In the genomic region with DNA sequence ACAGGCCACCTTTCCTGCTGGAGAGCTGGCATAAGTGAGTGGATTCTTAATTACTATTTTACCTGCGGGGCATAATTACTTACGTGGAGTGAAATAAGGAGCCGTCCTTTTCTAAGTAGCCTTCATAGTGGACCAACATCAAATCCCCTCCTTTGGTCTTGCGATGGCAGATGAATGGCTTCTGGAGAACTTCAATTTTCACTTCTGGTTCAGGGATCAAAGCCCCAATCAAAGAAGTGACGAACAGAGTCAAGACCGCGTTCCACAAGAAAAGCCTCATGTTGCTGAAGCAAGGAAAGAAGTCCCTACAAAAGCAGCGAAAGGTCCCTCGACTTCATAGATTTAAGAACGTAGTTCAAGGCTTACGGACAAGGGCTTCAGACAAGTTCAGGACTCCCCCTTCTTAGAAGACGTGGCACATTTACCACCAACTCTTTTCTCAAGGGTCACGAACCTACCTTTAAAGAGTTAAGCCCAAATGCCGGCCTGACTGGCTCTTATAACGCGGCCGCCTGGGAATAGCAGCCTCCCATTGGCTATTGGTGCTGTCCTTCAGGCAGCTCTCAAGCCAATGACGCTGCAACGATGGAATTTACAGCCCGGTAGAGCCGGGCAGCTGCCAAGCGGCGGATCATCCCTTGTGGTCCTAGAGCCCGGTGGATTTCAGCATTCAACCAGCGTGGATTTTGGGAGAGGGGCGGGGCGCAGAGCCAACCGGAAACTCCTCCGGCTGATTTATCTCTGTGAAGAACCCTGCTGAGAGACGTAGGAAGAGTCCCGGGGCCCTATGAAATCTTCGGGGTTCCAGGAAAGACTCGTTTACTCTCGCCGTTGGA, we compare ENCODE assay signal across 8 cellular contexts. TPM values are rescaled to one million over a fixed set of nuclear protein-coding genes. Genes with fewer than 3 reads are reported as not detected.
DNase-seq lines count a peak whose midpoint lies in the region; ATAC-seq and TF ChIP-seq lines count a peak whose summit lies in the region.

A gene with protein sequence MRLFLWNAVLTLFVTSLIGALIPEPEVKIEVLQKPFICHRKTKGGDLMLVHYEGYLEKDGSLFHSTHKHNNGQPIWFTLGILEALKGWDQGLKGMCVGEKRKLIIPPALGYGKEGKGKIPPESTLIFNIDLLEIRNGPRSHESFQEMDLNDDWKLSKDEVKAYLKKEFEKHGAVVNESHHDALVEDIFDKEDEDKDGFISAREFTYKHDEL (minus strand): TSS at position 474 of the 836 bp plus-strand sequence. CDS start 194 bp downstream, at position 280.

- no peak for TF ChIP-seq CTCF in GM12864 (IDR thresholded peaks at IDR 0.05; ENCODE audit: low read depth, low read length, missing control alignments)
- no peak for TF ChIP-seq CTCF in SU-DHL-6 (IDR thresholded peaks at IDR 0.05; ENCODE audit: insufficient read depth, low read length, poor library complexity, severe bottlenecking)
- TF ChIP-seq CTCF in ovary (IDR thresholded peaks at IDR 0.05), result no peak
- peak in 1 of 6 experiments; percentile 17 for TF ChIP-seq CTCF in thyroid gland (IDR thresholded peaks at IDR 0.05)

- peak within 1 kb of the TSS; percentile 67 for H3K27ac ChIP-seq in SU-DHL-6 (ENCODE audit: low read depth, low read length)
- peak within 1 kb of the TSS; percentile 15 to 27 for H3K27ac ChIP-seq in ovary
- peak within 1 kb of the TSS; percentile 19 to 71 (median 69) for H3K27ac ChIP-seq in thyroid gland

- peak within 1 kb of the TSS; percentile 84 for H2AFZ ChIP-seq in SU-DHL-6 (ENCODE audit: low read depth, low read length, severe bottlenecking)

- H4K20me1 ChIP-seq in SU-DHL-6 (ENCODE audit: low read depth, low read length), result no peaks in the 10 kb centered on the region; the same call in 1 of the 2 replicates

- H3K36me3 ChIP-seq in SU-DHL-6 (ENCODE audit: low read length), result no peaks in the 10 kb centered on the region
- no peaks in the 10 kb centered on the region for H3K36me3 ChIP-seq in ovary
- H3K36me3 ChIP-seq in thyroid gland, result no peaks in the 10 kb centered on the region

- peaks cover 29% of the 10 kb centered on the region; the same call in 1 of the 2 replicates for H3K79me2 ChIP-seq in SU-DHL-6 (ENCODE audit: insufficient read depth, low read length)

- peak within 1 kb of the TSS; percentile 65 for H3K9ac ChIP-seq in SU-DHL-6 (ENCODE audit: low read length)

- peak within 1 kb of the TSS; percentile 83 for H3K4me2 ChIP-seq in SU-DHL-6 (ENCODE audit: low read depth, low read length, poor library complexity, severe bottlenecking)

- DNase-seq in GM12864 (ENCODE audit: low read depth) (peak; percentile 99), NCI-H1105 (lab: John Stamatoyannopoulos, UW) (peak; percentile 97), Right ventricle myocardium superior (peak; percentile 98), ovary (peak; percentile 96 to 98 (median 96)), thyroid gland (peak; percentile 98)
- peak; percentile 89 for DNase-seq in activated naive CD8-positive, alpha-beta T cell treated with anti-CD3 and anti-CD28 coated beads, Interleukin-2, amount 50 U/mL, for 24 hours

- no peak for TF ChIP-seq POLR2A in ovary (IDR thresholded peaks at IDR 0.05)
- TF ChIP-seq POLR2A in thyroid gland (IDR thresholded peaks at IDR 0.05), result peak in 1 of 2 donors; percentile 37

- ATAC-seq in HG02642 (IDR thresholded peaks at IDR 0.05; ENCODE audit: poor library complexity, unreplicated experiment), result peak; percentile 79
- ATAC-seq in activated naive CD8-positive, alpha-beta T cell treated with anti-CD3 and anti-CD28 coated beads, Interleukin-2, amount 50 U/mL, for 24 hours, result peak; percentile 89
- peak; percentile 93 for ATAC-seq in Right ventricle myocardium superior (ENCODE audit: poor library complexity)

- H3K9me3 Mint-ChIP-seq in activated naive CD8-positive, alpha-beta T cell treated with anti-CD3 and anti-CD28 coated beads, Interleukin-2, amount 50 U/mL, for 24 hours, result no peaks in the 10 kb centered on the region

- peaks cover 23% of the 10 kb centered on the region for H3F3A ChIP-seq in SU-DHL-6 (ENCODE audit: insufficient read depth)

- H3K4me3 Mint-ChIP-seq in activated naive CD8-positive, alpha-beta T cell treated with anti-CD3 and anti-CD28 coated beads, Interleukin-2, amount 50 U/mL, for 24 hours, result no peak within 1 kb of the TSS

- TF ChIP-seq EP300 in ovary (IDR thresholded peaks at IDR 0.05), result no peak

- H3K9me3 ChIP-seq in SU-DHL-6 (ENCODE audit: insufficient read depth, low read length), result no peaks in the 10 kb centered on the region
- H3K9me3 ChIP-seq in ovary, result no peaks in the 10 kb centered on the region
- no peaks in the 10 kb centered on the region for H3K9me3 ChIP-seq in thyroid gland

- peak within 1 kb of the TSS; percentile 78 for H3K27ac Mint-ChIP-seq in activated naive CD8-positive, alpha-beta T cell treated with anti-CD3 and anti-CD28 coated beads, Interleukin-2, amount 50 U/mL, for 24 hours

- H3K4me3 ChIP-seq in GM12864 (ENCODE audit: low read depth, low read length) (peak within 1 kb of the TSS; percentile 93), SU-DHL-6 (ENCODE audit: insufficient read depth, low read length, poor library complexity, severe bottlenecking) (peak within 1 kb of the TSS; percentile 64), ovary (peak within 1 kb of the TSS; percentile 62), thyroid gland (replicated peaks in 1 of 3) (peak within 1 kb of the TSS in 2 of 3 donors; percentile 83 to 89)

- H3K36me3 Mint-ChIP-seq in activated naive CD8-positive, alpha-beta T cell treated with anti-CD3 and anti-CD28 coated beads, Interleukin-2, amount 50 U/mL, for 24 hours (ENCODE audit: low read depth), result peaks cover 1% of the 10 kb centered on the region

- H3K27me3 ChIP-seq in SU-DHL-6 (ENCODE audit: low read length) (no peaks in the 10 kb centered on the region), ovary (no peaks in the 10 kb centered on the region), thyroid gland (no peaks in the 10 kb centered on the region)

- no peaks in the 10 kb centered on the region for H3K27me3 Mint-ChIP-seq in activated naive CD8-positive, alpha-beta T cell treated with anti-CD3 and anti-CD28 coated beads, Interleukin-2, amount 50 U/mL, for 24 hours

- 0 to 1% (median 0%) methylated on average over 35 of the region's 35 CpGs for WGBS in ovary, 3 donors
- 0 to 1% methylated on average over 24 to 34 of the region's 35 CpGs for WGBS in thyroid gland, 2 donors

- H3K4me1 ChIP-seq in ovary (ENCODE audit: insufficient read depth), result peaks cover 15% of the 10 kb centered on the region
- H3K4me1 ChIP-seq in thyroid gland, result peaks cover 23 to 26% of the 10 kb centered on the region in 2 donors

- H3K9me2 ChIP-seq in SU-DHL-6 (replicated peaks; ENCODE audit: insufficient read depth, low read length), result no peaks in the 10 kb centered on the region

- H3K4me1 Mint-ChIP-seq in activated naive CD8-positive, alpha-beta T cell treated with anti-CD3 and anti-CD28 coated beads, Interleukin-2, amount 50 U/mL, for 24 hours, result peaks cover 28% of the 10 kb centered on the region

- intact Hi-C loops in Right ventricle myocardium superior (cut with DNase I) (no loop called here), ovary (cut with DNase I) (no loop called here), thyroid gland (cut with DNase I) (loop anchor here (10.0 kb wide), 1 partner anchor 108 kb away; the partner anchor contains the start of gene MTURN)

RNA-seq across cellular contexts. Expression of the gene that starts here (rescaled TPM):
- total RNA-seq in Right ventricle myocardium superior, result 8.6 TPM
- 10 to 100 TPM in 5 of 7 donors, 1 to 10 TPM in 2; 5.9 to 19.6 (median 16.3) TPM for total RNA-seq in ovary
- 10 to 100 TPM in 1 of 2 donors, 1 to 10 TPM in 1; 3.4 to 13.5 TPM for polyA plus RNA-seq in ovary
- 10 to 100 TPM in 1 of 4 donors, 1 to 10 TPM in 3; 5.2 to 11.7 (median 6.6) TPM for total RNA-seq in thyroid gland

Comparison
In these comparisons a context has a peak if more than half of its experiments do, and no peak if none do; other contexts are left out.
1. Peak in every context shown above with its lines: DNase-seq, ATAC-seq, H3K4me3 ChIP-seq and H3K27ac ChIP-seq.